In the genomic region with DNA sequence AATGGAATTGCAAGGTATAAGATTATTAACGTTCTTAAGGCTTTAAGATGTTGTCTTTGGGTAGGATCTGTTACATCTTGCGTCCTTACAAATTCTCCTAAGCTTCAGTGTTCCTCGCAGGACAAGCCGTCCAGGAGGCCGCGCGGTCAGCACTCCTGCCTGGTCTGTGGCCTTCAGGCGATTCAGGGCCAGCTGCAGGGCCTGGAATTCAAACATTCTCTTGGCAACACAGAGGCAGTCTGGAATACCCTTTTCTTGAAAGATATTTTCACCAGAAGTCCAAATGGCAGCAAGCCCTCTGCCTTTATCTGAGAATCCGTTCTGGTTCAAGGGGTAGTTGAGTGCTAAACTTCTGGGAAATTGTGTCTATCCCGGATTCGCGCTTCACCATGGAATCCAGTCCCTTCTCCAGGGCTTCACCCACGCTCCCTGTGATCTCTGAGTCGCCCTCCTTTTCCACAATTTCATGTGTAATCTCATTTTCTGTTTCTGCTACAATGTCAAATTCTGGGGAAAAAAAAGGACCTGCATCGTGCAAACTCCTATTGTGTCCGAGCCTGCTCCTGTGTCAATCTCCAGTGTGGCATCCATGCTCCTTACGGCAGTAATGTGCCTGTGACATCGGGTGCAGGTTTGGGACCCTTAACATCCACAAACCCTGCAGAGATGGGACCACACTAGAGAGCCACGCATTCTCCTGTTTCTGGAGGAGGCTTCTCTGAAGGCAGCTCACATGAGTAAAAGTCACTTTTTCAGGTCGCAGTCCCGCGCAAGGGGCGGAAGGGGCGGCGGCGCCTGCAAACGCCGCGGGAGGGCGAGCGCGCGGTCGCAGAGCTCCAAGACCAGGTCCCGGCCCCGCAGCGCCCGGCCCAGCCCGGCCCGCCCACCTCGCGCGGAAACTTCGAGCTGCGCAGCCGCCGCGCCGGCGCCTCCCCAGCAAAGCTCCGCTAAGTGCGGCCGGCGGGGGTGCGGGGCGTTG, we compare ENCODE assay signal across 8 cellular contexts. TPM values are rescaled to one million over a fixed set of nuclear protein-coding genes. Genes with fewer than 3 reads are reported as not detected.
DNase-seq lines count a peak whose midpoint lies in the region; TF ChIP-seq lines count a peak whose summit lies in the region.

No MANE protein-coding gene starts in this region.

- H3K4me2 ChIP-seq in parathyroid adenoma (ENCODE audit: low read length) = peak overlapping the region; percentile 53

- peaks cover 8% of the 10 kb centered on the region for H3K4me1 ChIP-seq in HUES64 (ENCODE audit: insufficient read depth, low read length)
- H3K4me1 ChIP-seq in parathyroid adenoma = no peaks in the 10 kb centered on the region

- peak overlapping the region; percentile 64 for H3K4me3 Mint-ChIP-seq in activated T-cell treated with anti-CD3 and anti-CD28 coated beads, Interleukin-2, amount 50 U/mL, for 24 hours
- H3K4me3 Mint-ChIP-seq in glutamatergic neuron (ENCODE audit: unreplicated experiment) = peak overlapping the region; percentile 69

- H3K27ac ChIP-seq in HUES64 (ENCODE audit: low read depth, low read length) = no peak overlapping the region
- no peak overlapping the region for H3K27ac ChIP-seq in parathyroid adenoma

- 22% methylated on average over 56 of the region's 56 CpGs for WGBS in HUES64

- no peaks in the 10 kb centered on the region for H3K79me2 ChIP-seq in parathyroid adenoma

- DNase-seq in GM10248 (ENCODE audit: extremely low spot score) (peak; percentile 68), glutamatergic neuron (peak; percentile 62), NCI-H2081 treated with DMSO at 0.1 percent for 48 hours (lab: John Stamatoyannopoulos, UW) (no peak), hepatic stellate cell (ENCODE audit: low spot score) (no peak), ureter (ENCODE audit: low spot score) (no peak)
- DNase-seq in activated T-cell treated with anti-CD3 and anti-CD28 coated beads, Interleukin-2, amount 50 U/mL, for 24 hours = peak; percentile 76

- H3K27ac Mint-ChIP-seq in activated T-cell treated with anti-CD3 and anti-CD28 coated beads, Interleukin-2, amount 50 U/mL, for 24 hours = no peak overlapping the region
- H3K27ac Mint-ChIP-seq in glutamatergic neuron (ENCODE audit: unreplicated experiment) = no peak overlapping the region

- no peaks in the 10 kb centered on the region for H3K36me3 Mint-ChIP-seq in activated T-cell treated with anti-CD3 and anti-CD28 coated beads, Interleukin-2, amount 50 U/mL, for 24 hours (ENCODE audit: low read depth)
- peaks cover 6% of the 10 kb centered on the region for H3K36me3 Mint-ChIP-seq in glutamatergic neuron (ENCODE audit: unreplicated experiment)

- H3K36me3 ChIP-seq in HUES64 (ENCODE audit: insufficient read depth, low read length) (no peaks in the 10 kb centered on the region), parathyroid adenoma (ENCODE audit: control insufficient read depth, insufficient read depth, low read length) (no peaks in the 10 kb centered on the region)

- H3K27me3 Mint-ChIP-seq in activated T-cell treated with anti-CD3 and anti-CD28 coated beads, Interleukin-2, amount 50 U/mL, for 24 hours = no peaks in the 10 kb centered on the region
- H3K27me3 Mint-ChIP-seq in glutamatergic neuron (ENCODE audit: unreplicated experiment) = peaks cover 3% of the 10 kb centered on the region

- H3K9ac ChIP-seq in HUES64 (ENCODE audit: low read depth, low read length) (peak overlapping the region; percentile 33; the same call in 1 of the 2 replicates), parathyroid adenoma (no peak overlapping the region)

- H3K9me3 ChIP-seq in HUES64 (ENCODE audit: insufficient read depth, low read depth, low read length) (no peaks in the 10 kb centered on the region), parathyroid adenoma (ENCODE audit: control insufficient read depth, low read length) (no peaks in the 10 kb centered on the region)

- H3K4me1 Mint-ChIP-seq in activated T-cell treated with anti-CD3 and anti-CD28 coated beads, Interleukin-2, amount 50 U/mL, for 24 hours (ENCODE audit: low read depth) = peaks cover 60% of the 10 kb centered on the region
- H3K4me1 Mint-ChIP-seq in glutamatergic neuron (ENCODE audit: low read depth, unreplicated experiment) = no peaks in the 10 kb centered on the region

- H3K27me3 ChIP-seq in HUES64 (ENCODE audit: insufficient read depth, low read length) = peaks cover 24% of the 10 kb centered on the region
- no peaks in the 10 kb centered on the region for H3K27me3 ChIP-seq in parathyroid adenoma (ENCODE audit: control insufficient read depth, insufficient read depth, low read length)

- H3K9me3 Mint-ChIP-seq in activated T-cell treated with anti-CD3 and anti-CD28 coated beads, Interleukin-2, amount 50 U/mL, for 24 hours = peaks cover 3% of the 10 kb centered on the region
- peaks cover 1% of the 10 kb centered on the region for H3K9me3 Mint-ChIP-seq in glutamatergic neuron (ENCODE audit: unreplicated experiment)

- H2AFZ ChIP-seq in parathyroid adenoma = peak overlapping the region; percentile 64

- H3K4me3 ChIP-seq in HUES64 (ENCODE audit: low read length) (peak overlapping the region; percentile 51), parathyroid adenoma (ENCODE audit: low read depth, low read length) (no peak overlapping the region)

- peak; percentile 37 for TF ChIP-seq CTCF in GM10248 (IDR thresholded peaks at IDR 0.05; ENCODE audit: control extremely low read depth, extremely low read depth, low read depth, missing control alignments)
- no peak for TF ChIP-seq CTCF in glutamatergic neuron (IDR thresholded peaks at IDR 0.05; ENCODE audit: partially characterized antibody, unreplicated experiment)
- TF ChIP-seq CTCF in parathyroid adenoma (IDR thresholded peaks at IDR 0.05) = no peak

- POLR2A ChIA-PET in GM10248 (lab: Yijun Ruan, JAX) = interaction anchor here (0.6 kb wide), 1 partner anchor 19 kb away, joined by 3 read pairs; no protein-coding TSS in a partner anchor

- CTCF ChIA-PET in GM10248 (lab: Yijun Ruan, JAX) = interaction anchor here (0.6 to 1.4 kb wide), 12 partner anchors 10 to 109 kb away, joined by 3 to 13 read pairs (median 3); no protein-coding TSS in a partner anchor

RNA-seq across cellular contexts. Expression of a gene that starts 25.3 kb away (rescaled TPM):
- polyA plus RNA-seq in HUES64 (2013, experiment 1 of 2) = 15.2 TPM
- 15.4 TPM for polyA plus RNA-seq in HUES64 (2013, experiment 2 of 2)
- total RNA-seq in glutamatergic neuron (ENCODE audit: unreplicated experiment) (11.1 TPM), ureter (134 TPM)

Comparison
In these comparisons a context has a peak if more than half of its experiments do, and no peak if none do; other contexts are left out.
1. DNase-seq: peak in GM10248 (single experiment), activated T-cell treated with anti-CD3 and anti-CD28 coated beads, Interleukin-2, amount 50 U/mL, for 24 hours (single experiment) and glutamatergic neuron (single experiment); none in NCI-H2081 treated with DMSO at 0.1 percent for 48 hours (single experiment), hepatic stellate cell (single experiment) and ureter (single experiment).
2. RNA of a gene that starts 25.3 kb away (total RNA-seq): 134 TPM in ureter (single experiment); 11.1 TPM in glutamatergic neuron (single experiment); every median in the first group is over 10 times any median in the second.